1 cellular context compared by ENCODE assay signal in the genomic region with DNA sequence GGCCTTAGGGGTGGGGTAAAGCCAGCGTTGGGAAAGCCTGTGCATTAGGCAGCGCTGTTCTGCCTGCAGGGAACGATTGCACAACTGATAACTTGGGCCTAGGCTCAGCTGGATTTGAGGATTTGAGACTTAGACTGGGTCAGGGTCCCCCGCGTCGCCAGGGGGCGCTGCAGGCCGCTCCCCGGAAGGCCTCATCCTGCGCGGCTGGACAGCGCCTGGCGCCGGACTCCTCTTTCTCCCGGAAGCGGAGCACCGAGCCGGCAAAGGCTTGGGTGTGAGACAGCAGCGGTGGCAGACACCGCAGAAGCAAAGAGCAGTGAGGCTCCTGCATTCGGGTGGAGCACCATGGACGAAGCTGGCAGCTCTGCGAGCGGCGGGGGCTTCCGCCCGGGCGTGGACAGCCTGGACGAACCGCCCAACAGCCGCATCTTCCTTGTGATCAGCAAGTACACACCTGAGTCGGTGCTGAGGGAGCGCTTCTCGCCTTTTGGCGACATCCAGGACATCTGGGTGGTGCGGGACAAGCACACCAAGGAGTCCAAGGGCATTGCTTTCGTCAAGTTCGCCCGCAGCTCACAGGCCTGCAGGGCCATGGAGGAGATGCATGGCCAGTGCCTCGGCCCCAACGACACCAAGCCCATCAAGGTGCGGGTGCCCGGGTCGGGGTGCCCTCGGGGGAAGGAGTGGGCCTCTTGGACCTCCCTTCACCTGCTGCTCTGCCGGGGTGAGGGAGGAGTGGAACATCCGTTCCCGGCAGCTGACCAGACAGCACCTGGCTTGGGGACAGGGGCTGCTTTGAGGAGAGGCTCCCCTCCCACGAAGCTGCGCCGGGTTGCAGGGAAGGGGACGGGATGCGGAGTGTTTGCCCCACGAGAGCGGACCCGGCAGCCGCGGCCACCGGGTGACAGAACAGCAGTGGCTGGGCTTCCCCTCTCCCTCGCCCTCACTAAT.
TF ChIP-seq lines count a peak whose summit lies in the region.

A gene with protein sequence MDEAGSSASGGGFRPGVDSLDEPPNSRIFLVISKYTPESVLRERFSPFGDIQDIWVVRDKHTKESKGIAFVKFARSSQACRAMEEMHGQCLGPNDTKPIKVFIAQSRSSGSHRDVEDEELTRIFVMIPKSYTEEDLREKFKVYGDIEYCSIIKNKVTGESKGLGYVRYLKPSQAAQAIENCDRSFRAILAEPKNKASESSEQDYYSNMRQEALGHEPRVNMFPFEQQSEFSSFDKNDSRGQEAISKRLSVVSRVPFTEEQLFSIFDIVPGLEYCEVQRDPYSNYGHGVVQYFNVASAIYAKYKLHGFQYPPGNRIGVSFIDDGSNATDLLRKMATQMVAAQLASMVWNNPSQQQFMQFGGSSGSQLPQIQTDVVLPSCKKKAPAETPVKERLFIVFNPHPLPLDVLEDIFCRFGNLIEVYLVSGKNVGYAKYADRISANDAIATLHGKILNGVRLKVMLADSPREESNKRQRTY (plus strand): TSS at position 236 of the 951 bp plus-strand sequence. CDS start 110 bp downstream, at position 346.

TF ChIP-seq in HepG2, 621 proteins besides CTCF, POLR2A, EP300 and RAD21 (continued from another document and continues in another):
- TF ChIP-seq, protein P1, sequence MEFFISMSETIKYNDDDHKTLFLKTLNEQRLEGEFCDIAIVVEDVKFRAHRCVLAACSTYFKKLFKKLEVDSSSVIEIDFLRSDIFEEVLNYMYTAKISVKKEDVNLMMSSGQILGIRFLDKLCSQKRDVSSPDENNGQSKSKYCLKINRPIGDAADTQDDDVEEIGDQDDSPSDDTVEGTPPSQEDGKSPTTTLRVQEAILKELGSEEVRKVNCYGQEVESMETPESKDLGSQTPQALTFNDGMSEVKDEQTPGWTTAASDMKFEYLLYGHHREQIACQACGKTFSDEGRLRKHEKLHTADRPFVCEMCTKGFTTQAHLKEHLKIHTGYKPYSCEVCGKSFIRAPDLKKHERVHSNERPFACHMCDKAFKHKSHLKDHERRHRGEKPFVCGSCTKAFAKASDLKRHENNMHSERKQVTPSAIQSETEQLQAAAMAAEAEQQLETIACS (CRISPR knock-in tag; IDR thresholded peaks at IDR 0.05), result no peak
- TF ChIP-seq ARHGAP35 (CRISPR knock-in tag; IDR thresholded peaks at IDR 0.05; ENCODE audit: borderline replicate concordance), result peak; percentile 81; the same call in 1 of the 2 replicates
- TF ChIP-seq KLF12 (CRISPR knock-in tag; IDR thresholded peaks at IDR 0.05; ENCODE audit: borderline replicate concordance), result peak; percentile 86; the same call in 1 of the 2 replicates
- TF ChIP-seq MED8 (CRISPR knock-in tag; IDR thresholded peaks at IDR 0.05; ENCODE audit: insufficient replicate concordance), result no peak
- TF ChIP-seq SIX1 (CRISPR knock-in tag; IDR thresholded peaks at IDR 0.05; ENCODE audit: borderline replicate concordance), result peak; percentile 80
- TF ChIP-seq KMT2A (CRISPR knock-in tag; IDR thresholded peaks at IDR 0.05), result peak; percentile 97
- TF ChIP-seq, protein P2, sequence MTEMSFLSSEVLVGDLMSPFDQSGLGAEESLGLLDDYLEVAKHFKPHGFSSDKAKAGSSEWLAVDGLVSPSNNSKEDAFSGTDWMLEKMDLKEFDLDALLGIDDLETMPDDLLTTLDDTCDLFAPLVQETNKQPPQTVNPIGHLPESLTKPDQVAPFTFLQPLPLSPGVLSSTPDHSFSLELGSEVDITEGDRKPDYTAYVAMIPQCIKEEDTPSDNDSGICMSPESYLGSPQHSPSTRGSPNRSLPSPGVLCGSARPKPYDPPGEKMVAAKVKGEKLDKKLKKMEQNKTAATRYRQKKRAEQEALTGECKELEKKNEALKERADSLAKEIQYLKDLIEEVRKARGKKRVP (CRISPR knock-in tag; IDR thresholded peaks at IDR 0.05), result peak in 1 of 2 experiments; percentile 85; a peak in 2 of 4 replicates
- TF ChIP-seq, protein P3, sequence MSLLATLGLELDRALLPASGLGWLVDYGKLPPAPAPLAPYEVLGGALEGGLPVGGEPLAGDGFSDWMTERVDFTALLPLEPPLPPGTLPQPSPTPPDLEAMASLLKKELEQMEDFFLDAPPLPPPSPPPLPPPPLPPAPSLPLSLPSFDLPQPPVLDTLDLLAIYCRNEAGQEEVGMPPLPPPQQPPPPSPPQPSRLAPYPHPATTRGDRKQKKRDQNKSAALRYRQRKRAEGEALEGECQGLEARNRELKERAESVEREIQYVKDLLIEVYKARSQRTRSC (CRISPR knock-in tag; IDR thresholded peaks at IDR 0.05; ENCODE audit: low read depth), result 0 out of 2 replicates have a peak, but pooled peaks have one; percentile 70
- TF ChIP-seq TAF15 (IDR thresholded peaks at IDR 0.05; ENCODE audit: low read depth, low read length, poor library complexity, severe bottlenecking), result peak; percentile 91
- TF ChIP-seq, protein P4, sequence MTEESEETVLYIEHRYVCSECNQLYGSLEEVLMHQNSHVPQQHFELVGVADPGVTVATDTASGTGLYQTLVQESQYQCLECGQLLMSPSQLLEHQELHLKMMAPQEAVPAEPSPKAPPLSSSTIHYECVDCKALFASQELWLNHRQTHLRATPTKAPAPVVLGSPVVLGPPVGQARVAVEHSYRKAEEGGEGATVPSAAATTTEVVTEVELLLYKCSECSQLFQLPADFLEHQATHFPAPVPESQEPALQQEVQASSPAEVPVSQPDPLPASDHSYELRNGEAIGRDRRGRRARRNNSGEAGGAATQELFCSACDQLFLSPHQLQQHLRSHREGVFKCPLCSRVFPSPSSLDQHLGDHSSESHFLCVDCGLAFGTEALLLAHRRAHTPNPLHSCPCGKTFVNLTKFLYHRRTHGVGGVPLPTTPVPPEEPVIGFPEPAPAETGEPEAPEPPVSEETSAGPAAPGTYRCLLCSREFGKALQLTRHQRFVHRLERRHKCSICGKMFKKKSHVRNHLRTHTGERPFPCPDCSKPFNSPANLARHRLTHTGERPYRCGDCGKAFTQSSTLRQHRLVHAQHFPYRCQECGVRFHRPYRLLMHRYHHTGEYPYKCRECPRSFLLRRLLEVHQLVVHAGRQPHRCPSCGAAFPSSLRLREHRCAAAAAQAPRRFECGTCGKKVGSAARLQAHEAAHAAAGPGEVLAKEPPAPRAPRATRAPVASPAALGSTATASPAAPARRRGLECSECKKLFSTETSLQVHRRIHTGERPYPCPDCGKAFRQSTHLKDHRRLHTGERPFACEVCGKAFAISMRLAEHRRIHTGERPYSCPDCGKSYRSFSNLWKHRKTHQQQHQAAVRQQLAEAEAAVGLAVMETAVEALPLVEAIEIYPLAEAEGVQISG (CRISPR knock-in tag; IDR thresholded peaks at IDR 0.05), result peak; percentile 100
- TF ChIP-seq NR2F2 (IDR thresholded peaks at IDR 0.05; ENCODE audit: borderline replicate concordance, low read depth), result peak; percentile 53; the same call in 1 of the 2 replicates
- peak; percentile 88 for TF ChIP-seq ZC3H13 (CRISPR knock-in tag; IDR thresholded peaks at IDR 0.05)
- TF ChIP-seq ZSCAN22 (CRISPR knock-in tag; IDR thresholded peaks at IDR 0.05), result 0 out of 2 replicates have a peak, but pooled peaks have one; percentile 54
- peak; percentile 90 for TF ChIP-seq HNRNPLL (IDR thresholded peaks at IDR 0.05; ENCODE audit: low read depth, low read length, poor library complexity, severe bottlenecking)
- TF ChIP-seq, protein P5, sequence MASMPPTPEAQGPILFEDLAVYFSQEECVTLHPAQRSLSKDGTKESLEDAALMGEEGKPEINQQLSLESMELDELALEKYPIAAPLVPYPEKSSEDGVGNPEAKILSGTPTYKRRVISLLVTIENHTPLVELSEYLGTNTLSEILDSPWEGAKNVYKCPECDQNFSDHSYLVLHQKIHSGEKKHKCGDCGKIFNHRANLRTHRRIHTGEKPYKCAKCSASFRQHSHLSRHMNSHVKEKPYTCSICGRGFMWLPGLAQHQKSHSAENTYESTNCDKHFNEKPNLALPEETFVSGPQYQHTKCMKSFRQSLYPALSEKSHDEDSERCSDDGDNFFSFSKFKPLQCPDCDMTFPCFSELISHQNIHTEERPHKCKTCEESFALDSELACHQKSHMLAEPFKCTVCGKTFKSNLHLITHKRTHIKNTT (CRISPR knock-in tag; IDR thresholded peaks at IDR 0.05), result no peak
- peak; percentile 94 for TF ChIP-seq ZNF333 (CRISPR knock-in tag; IDR thresholded peaks at IDR 0.05; ENCODE audit: borderline replicate concordance)
- peak; percentile 76; the same call in 1 of the 2 replicates for TF ChIP-seq ZNF775 (CRISPR knock-in tag; IDR thresholded peaks at IDR 0.05; ENCODE audit: borderline replicate concordance)
- no peak for TF ChIP-seq ZNF720 (CRISPR knock-in tag; IDR thresholded peaks at IDR 0.05)
- TF ChIP-seq NR3C1 (CRISPR knock-in tag; IDR thresholded peaks at IDR 0.05), result no peak
- TF ChIP-seq, protein P6, sequence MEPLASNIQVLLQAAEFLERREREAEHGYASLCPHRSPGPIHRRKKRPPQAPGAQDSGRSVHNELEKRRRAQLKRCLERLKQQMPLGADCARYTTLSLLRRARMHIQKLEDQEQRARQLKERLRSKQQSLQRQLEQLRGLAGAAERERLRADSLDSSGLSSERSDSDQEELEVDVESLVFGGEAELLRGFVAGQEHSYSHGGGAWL (CRISPR knock-in tag; IDR thresholded peaks at IDR 0.05), result peak; percentile 90
- 0 out of 2 replicates have a peak, but pooled peaks have one; percentile 45 for TF ChIP-seq ZFP82 (CRISPR knock-in tag; IDR thresholded peaks at IDR 0.05; ENCODE audit: borderline replicate concordance)
- no peak for TF ChIP-seq SRSF9 (IDR thresholded peaks at IDR 0.05; ENCODE audit: borderline replicate concordance, insufficient read depth, low read depth, low read length, poor library complexity, severe bottlenecking)
- TF ChIP-seq, protein P7, sequence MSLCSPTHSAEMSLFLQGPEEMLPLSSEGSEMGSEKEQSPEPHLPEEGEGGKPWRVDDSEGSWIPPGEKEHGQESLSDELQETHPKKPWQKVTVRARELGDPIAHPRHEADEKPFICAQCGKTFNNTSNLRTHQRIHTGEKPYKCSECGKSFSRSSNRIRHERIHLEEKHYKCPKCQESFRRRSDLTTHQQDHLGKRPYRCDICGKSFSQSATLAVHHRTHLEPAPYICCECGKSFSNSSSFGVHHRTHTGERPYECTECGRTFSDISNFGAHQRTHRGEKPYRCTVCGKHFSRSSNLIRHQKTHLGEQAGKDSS (CRISPR knock-in tag; IDR thresholded peaks at IDR 0.05; ENCODE audit: borderline replicate concordance, low read depth), result peak; percentile 98; the same call in 1 of the 2 replicates
- peak; percentile 98 for TF ChIP-seq POLR2G (IDR thresholded peaks at IDR 0.05; ENCODE audit: low read depth, low read length)
- TF ChIP-seq ZBTB21 (CRISPR knock-in tag; IDR thresholded peaks at IDR 0.05), result no peak
- TF ChIP-seq ZNF7 (CRISPR knock-in tag; IDR thresholded peaks at IDR 0.05), result peak; percentile 55; the same call in 1 of the 2 replicates
- peak; percentile 89; the same call in 1 of the 2 replicates for TF ChIP-seq ZNF83 (CRISPR knock-in tag; IDR thresholded peaks at IDR 0.05; ENCODE audit: borderline replicate concordance)
- TF ChIP-seq NBN (conservative IDR thresholded peaks at IDR 0.05), result no peak
- TF ChIP-seq ZNF841 (CRISPR knock-in tag; IDR thresholded peaks at IDR 0.05; ENCODE audit: borderline replicate concordance), result 0 out of 2 replicates have a peak, but pooled peaks have one; percentile 57
- 0 out of 2 replicates have a peak, but pooled peaks have one; percentile 31 for TF ChIP-seq ZNF674 (CRISPR knock-in tag; IDR thresholded peaks at IDR 0.05; ENCODE audit: low read depth)
- no peak for TF ChIP-seq ZFP62 (CRISPR knock-in tag; IDR thresholded peaks at IDR 0.05)
- TF ChIP-seq, protein P8, sequence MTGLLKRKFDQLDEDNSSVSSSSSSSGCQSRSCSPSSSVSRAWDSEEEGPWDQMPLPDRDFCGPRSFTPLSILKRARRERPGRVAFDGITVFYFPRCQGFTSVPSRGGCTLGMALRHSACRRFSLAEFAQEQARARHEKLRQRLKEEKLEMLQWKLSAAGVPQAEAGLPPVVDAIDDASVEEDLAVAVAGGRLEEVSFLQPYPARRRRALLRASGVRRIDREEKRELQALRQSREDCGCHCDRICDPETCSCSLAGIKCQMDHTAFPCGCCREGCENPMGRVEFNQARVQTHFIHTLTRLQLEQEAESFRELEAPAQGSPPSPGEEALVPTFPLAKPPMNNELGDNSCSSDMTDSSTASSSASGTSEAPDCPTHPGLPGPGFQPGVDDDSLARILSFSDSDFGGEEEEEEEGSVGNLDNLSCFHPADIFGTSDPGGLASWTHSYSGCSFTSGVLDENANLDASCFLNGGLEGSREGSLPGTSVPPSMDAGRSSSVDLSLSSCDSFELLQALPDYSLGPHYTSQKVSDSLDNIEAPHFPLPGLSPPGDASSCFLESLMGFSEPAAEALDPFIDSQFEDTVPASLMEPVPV (CRISPR knock-in tag; IDR thresholded peaks at IDR 0.05), result peak; percentile 98
- TF ChIP-seq ATF7-NPFF (CRISPR knock-in tag; IDR thresholded peaks at IDR 0.05; ENCODE audit: low read depth), result peak; percentile 92; the same call in 1 of the 2 replicates
- peak; percentile 46; the same call in 1 of the 2 replicates for TF ChIP-seq NR1H2 (CRISPR knock-in tag; IDR thresholded peaks at IDR 0.05; ENCODE audit: borderline replicate concordance, low read depth)
- 0 out of 2 replicates have a peak, but pooled peaks have one; percentile 26 for TF ChIP-seq ATRX (CRISPR knock-in tag; IDR thresholded peaks at IDR 0.05; ENCODE audit: borderline replicate concordance)
- 0 out of 2 replicates have a peak, but pooled peaks have one; percentile 20 for TF ChIP-seq SRF (IDR thresholded peaks at IDR 0.05; ENCODE audit: low read depth, low read length)
- peak; percentile 84; the same call in 1 of the 2 replicates for TF ChIP-seq ZNF383 (CRISPR knock-in tag; IDR thresholded peaks at IDR 0.05; ENCODE audit: borderline replicate concordance)
- TF ChIP-seq ZNF607 (CRISPR knock-in tag; IDR thresholded peaks at IDR 0.05; ENCODE audit: borderline replicate concordance), result peak; percentile 94; the same call in 1 of the 2 replicates
- TF ChIP-seq, protein P9, sequence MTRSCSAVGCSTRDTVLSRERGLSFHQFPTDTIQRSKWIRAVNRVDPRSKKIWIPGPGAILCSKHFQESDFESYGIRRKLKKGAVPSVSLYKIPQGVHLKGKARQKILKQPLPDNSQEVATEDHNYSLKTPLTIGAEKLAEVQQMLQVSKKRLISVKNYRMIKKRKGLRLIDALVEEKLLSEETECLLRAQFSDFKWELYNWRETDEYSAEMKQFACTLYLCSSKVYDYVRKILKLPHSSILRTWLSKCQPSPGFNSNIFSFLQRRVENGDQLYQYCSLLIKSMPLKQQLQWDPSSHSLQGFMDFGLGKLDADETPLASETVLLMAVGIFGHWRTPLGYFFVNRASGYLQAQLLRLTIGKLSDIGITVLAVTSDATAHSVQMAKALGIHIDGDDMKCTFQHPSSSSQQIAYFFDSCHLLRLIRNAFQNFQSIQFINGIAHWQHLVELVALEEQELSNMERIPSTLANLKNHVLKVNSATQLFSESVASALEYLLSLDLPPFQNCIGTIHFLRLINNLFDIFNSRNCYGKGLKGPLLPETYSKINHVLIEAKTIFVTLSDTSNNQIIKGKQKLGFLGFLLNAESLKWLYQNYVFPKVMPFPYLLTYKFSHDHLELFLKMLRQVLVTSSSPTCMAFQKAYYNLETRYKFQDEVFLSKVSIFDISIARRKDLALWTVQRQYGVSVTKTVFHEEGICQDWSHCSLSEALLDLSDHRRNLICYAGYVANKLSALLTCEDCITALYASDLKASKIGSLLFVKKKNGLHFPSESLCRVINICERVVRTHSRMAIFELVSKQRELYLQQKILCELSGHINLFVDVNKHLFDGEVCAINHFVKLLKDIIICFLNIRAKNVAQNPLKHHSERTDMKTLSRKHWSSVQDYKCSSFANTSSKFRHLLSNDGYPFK (CRISPR knock-in tag; IDR thresholded peaks at IDR 0.05; ENCODE audit: borderline replicate concordance), result peak; percentile 97
- peak; percentile 95 for TF ChIP-seq KDM4B (CRISPR knock-in tag; IDR thresholded peaks at IDR 0.05)
